ENCODE assay signal across 27 cellular contexts in genomic region chr3:23793528-23794134, GRCh38.
"Had no signal": no experiment of that assay in that cellular context is flagged by ENCODE, and none has a peak within 500 bp of the region (broad histone marks: within the 10 kb centered on the region; RNA-seq: fewer than 3 reads in every experiment).

No MANE protein-coding gene starts in this region.

- FAIRE-seq: islet of Langerhans, kidney, small intestine, urothelium cell line had no signal

- H3K36me3 Mint-ChIP-seq: immature natural killer cell; naive thymus-derived CD8-positive, alpha-beta T cell; stimulated activated memory B cell treated with anti-CD40 and anti-IgM and Interleukin-4, amounts not matched to agents 10 μg/mL and 1 μg/mL and 100 μg/mL, for 72 hours had no signal

- H3K27ac Mint-ChIP-seq: immature natural killer cell; progenitor cell of endocrine pancreas; stimulated activated memory B cell treated with anti-CD40 and anti-IgM and Interleukin-4, amounts not matched to agents 10 μg/mL and 1 μg/mL and 100 μg/mL, for 72 hours had no signal

- H3K27me3 Mint-ChIP-seq: stimulated activated memory B cell treated with anti-CD40 and anti-IgM and Interleukin-4, amounts not matched to agents 10 μg/mL and 1 μg/mL and 100 μg/mL, for 72 hours had no signal

- H3K27me3 ChIP-seq: heart left ventricle, left lung, ovary, sigmoid colon, spleen, suprapubic skin, tibial artery, upper lobe of right lung had no signal

- H3K4me3 ChIP-seq: heart left ventricle, left lung, lower lobe of right lung, ovary, sigmoid colon, spleen, suprapubic skin, thoracic aorta, tibial artery, upper lobe of right lung had no signal

- H3K36me3 ChIP-seq: heart left ventricle, left lung, lower lobe of right lung, ovary, sigmoid colon, spleen, suprapubic skin, thoracic aorta, tibial artery, upper lobe of right lung had no signal

- H3K4me3 Mint-ChIP-seq: immature natural killer cell; naive thymus-derived CD8-positive, alpha-beta T cell; stimulated activated memory B cell treated with anti-CD40 and anti-IgM and Interleukin-4, amounts not matched to agents 10 μg/mL and 1 μg/mL and 100 μg/mL, for 72 hours had no signal

- H3K4me1 ChIP-seq: heart left ventricle, left lung, lower lobe of right lung, sigmoid colon, spleen, suprapubic skin, tibial artery, upper lobe of right lung had no signal

- H3K27ac ChIP-seq: heart left ventricle, left lung, lower lobe of right lung, ovary, sigmoid colon, spleen, suprapubic skin, thoracic aorta, tibial artery, upper lobe of right lung had no signal

- H3K4me1 Mint-ChIP-seq: naive thymus-derived CD8-positive, alpha-beta T cell had no signal

- H3K9me3 Mint-ChIP-seq: immature natural killer cell; naive thymus-derived CD8-positive, alpha-beta T cell; stimulated activated memory B cell treated with anti-CD40 and anti-IgM and Interleukin-4, amounts not matched to agents 10 μg/mL and 1 μg/mL and 100 μg/mL, for 72 hours had no signal

- DNase-seq: heart left ventricle; hypothalamus; immature natural killer cell; kidney; left colon; left lung; lower lobe of right lung; mammary epithelial cell; mesenchymal stem cell; naive thymus-derived CD8-positive, alpha-beta T cell; ovary; retina; right cardiac atrium; sigmoid colon; small intestine; spleen; stimulated activated CD4-positive, alpha-beta T cell treated with anti-CD3 and anti-CD28 coated beads, Interleukin-4, amount 100 ng/mL, for 24 hours; stimulated activated naive CD4-positive, alpha-beta T cell treated with Interleukin-2 at 50 U/mL for 16 hours; tibial artery; trophoblast cell; upper lobe of right lung had no signal

- ATAC-seq: heart left ventricle; left colon; left lung; lower lobe of right lung; naive thymus-derived CD8-positive, alpha-beta T cell; right cardiac atrium; stimulated activated memory B cell treated with anti-CD40 and anti-IgM and Interleukin-4, amounts not matched to agents 10 μg/mL and 1 μg/mL and 100 μg/mL, for 72 hours; upper lobe of right lung had no signal

- H3K9me3 ChIP-seq: heart left ventricle, left lung, lower lobe of right lung, ovary, sigmoid colon, spleen, suprapubic skin, thoracic aorta, tibial artery, upper lobe of right lung had no signal
